8 cellular contexts compared by ENCODE assay signal in the genomic region with DNA sequence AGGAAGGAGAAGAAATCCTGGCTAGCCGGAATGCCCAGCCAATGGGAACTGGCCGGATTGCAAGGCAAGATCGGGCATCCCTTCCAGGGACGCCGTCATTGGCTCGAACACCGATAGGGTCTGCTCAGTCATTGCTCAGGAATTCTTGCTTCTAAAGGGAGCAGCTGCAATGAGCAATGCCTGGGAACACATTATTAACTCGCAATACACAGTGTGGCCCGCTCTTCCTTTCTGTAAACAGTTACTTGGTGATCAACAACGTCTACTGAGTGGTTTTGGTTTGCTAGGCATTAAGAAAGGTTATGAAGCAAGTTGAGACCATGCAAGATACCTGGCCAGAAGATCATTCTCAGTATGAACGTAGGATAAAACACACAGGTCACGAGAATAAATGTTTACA.
DNase-seq lines count a peak whose midpoint lies in the region; ATAC-seq and TF ChIP-seq lines count a peak whose summit lies in the region.

No MANE protein-coding gene starts in this region.

- TF ChIP-seq POLR2A in uterus (IDR thresholded peaks at IDR 0.05), result no peak

- ATAC-seq in HG02610 (IDR thresholded peaks at IDR 0.05; ENCODE audit: unreplicated experiment) (peak; percentile 35), GM18868 (IDR thresholded peaks at IDR 0.05; ENCODE audit: unreplicated experiment) (no peak)

- peaks cover 5% of the 10 kb centered on the region for H3K36me3 Mint-ChIP-seq in activated T-helper 1 cell treated with anti-CD3 and anti-CD28 coated beads, Interleukin-12 subunit alpha, Interleukin-12 subunit beta, Interleukin-2, Interleukin-4 antibody, amounts not matched to agents 30 ng/mL and 10 ng/mL and 1 ng/mL, durations not matched to agents 14 hours and 24 hours and 36 hours (ENCODE audit: low read depth)
- no peaks in the 10 kb centered on the region for H3K36me3 Mint-ChIP-seq in osteocyte (ENCODE audit: unreplicated experiment)
- no peaks in the 10 kb centered on the region for H3K36me3 Mint-ChIP-seq in glutamatergic neuron (ENCODE audit: unreplicated experiment)

- CTCF ChIA-PET in AG04450 (lab: Charles Lee), result no interaction called here

- H3K4me1 Mint-ChIP-seq in activated T-helper 1 cell treated with anti-CD3 and anti-CD28 coated beads, Interleukin-12 subunit alpha, Interleukin-12 subunit beta, Interleukin-2, Interleukin-4 antibody, amounts not matched to agents 30 ng/mL and 10 ng/mL and 1 ng/mL, durations not matched to agents 14 hours and 24 hours and 36 hours (ENCODE audit: low read depth), result peaks cover 65% of the 10 kb centered on the region
- H3K4me1 Mint-ChIP-seq in osteocyte (ENCODE audit: unreplicated experiment) (peaks cover 47% of the 10 kb centered on the region), glutamatergic neuron (ENCODE audit: low read depth, unreplicated experiment) (peaks cover 2% of the 10 kb centered on the region)

- intact Hi-C loops in activated T-helper 1 cell treated with anti-CD3 and anti-CD28 coated beads, Interleukin-12 subunit alpha, Interleukin-12 subunit beta, Interleukin-2, Interleukin-4 antibody, amounts not matched to agents 30 ng/mL and 10 ng/mL and 1 ng/mL, durations not matched to agents 14 hours and 24 hours and 36 hours (cut with micrococcal nuclease), result loop anchor here (1.0 to 5.0 kb wide), 4 partner anchors 9 to 165 kb away; no protein-coding TSS in a partner anchor
- intact Hi-C loops in uterus (cut with DNase I; ENCODE audit: low total_unique reads), result no loop called here

- H3K27ac ChIP-seq in AG04450 (ENCODE audit: low read depth, low read length) (peak overlapping the region; percentile 93), uterus (peak overlapping the region; percentile 43 to 62)

- POLR2A ChIA-PET in AG04450 (lab: Yijun Ruan, JAX), result interaction anchor here (0.8 to 1.4 kb wide), 2 partner anchors 48 to 165 kb away, joined by 3 to 19 read pairs; partner anchors contain the start of gene CITED2

- H3K9me3 Mint-ChIP-seq in activated T-helper 1 cell treated with anti-CD3 and anti-CD28 coated beads, Interleukin-12 subunit alpha, Interleukin-12 subunit beta, Interleukin-2, Interleukin-4 antibody, amounts not matched to agents 30 ng/mL and 10 ng/mL and 1 ng/mL, durations not matched to agents 14 hours and 24 hours and 36 hours, result no peaks in the 10 kb centered on the region
- H3K9me3 Mint-ChIP-seq in osteocyte (ENCODE audit: unreplicated experiment) (no peaks in the 10 kb centered on the region), glutamatergic neuron (ENCODE audit: unreplicated experiment) (no peaks in the 10 kb centered on the region)

- H3K27ac Mint-ChIP-seq in activated T-helper 1 cell treated with anti-CD3 and anti-CD28 coated beads, Interleukin-12 subunit alpha, Interleukin-12 subunit beta, Interleukin-2, Interleukin-4 antibody, amounts not matched to agents 30 ng/mL and 10 ng/mL and 1 ng/mL, durations not matched to agents 14 hours and 24 hours and 36 hours, result peak overlapping the region; percentile 73
- H3K27ac Mint-ChIP-seq in osteocyte (ENCODE audit: unreplicated experiment) (no peak overlapping the region), glutamatergic neuron (ENCODE audit: unreplicated experiment) (no peak overlapping the region)

- no peaks in the 10 kb centered on the region for H3K27me3 Mint-ChIP-seq in activated T-helper 1 cell treated with anti-CD3 and anti-CD28 coated beads, Interleukin-12 subunit alpha, Interleukin-12 subunit beta, Interleukin-2, Interleukin-4 antibody, amounts not matched to agents 30 ng/mL and 10 ng/mL and 1 ng/mL, durations not matched to agents 14 hours and 24 hours and 36 hours (ENCODE audit: insufficient read depth)
- H3K27me3 Mint-ChIP-seq in osteocyte (ENCODE audit: unreplicated experiment), result no peaks in the 10 kb centered on the region
- H3K27me3 Mint-ChIP-seq in glutamatergic neuron (ENCODE audit: unreplicated experiment), result no peaks in the 10 kb centered on the region

- H3K36me3 ChIP-seq in uterus, result no peaks in the 10 kb centered on the region

- peaks cover 0 to 3% of the 10 kb centered on the region in 2 donors for H3K4me1 ChIP-seq in uterus

- no peak overlapping the region for H3K4me3 Mint-ChIP-seq in activated T-helper 1 cell treated with anti-CD3 and anti-CD28 coated beads, Interleukin-12 subunit alpha, Interleukin-12 subunit beta, Interleukin-2, Interleukin-4 antibody, amounts not matched to agents 30 ng/mL and 10 ng/mL and 1 ng/mL, durations not matched to agents 14 hours and 24 hours and 36 hours
- H3K4me3 Mint-ChIP-seq in osteocyte (ENCODE audit: unreplicated experiment) (no peak overlapping the region), glutamatergic neuron (ENCODE audit: unreplicated experiment) (no peak overlapping the region)

- H3K27me3 ChIP-seq in AG04450 (ENCODE audit: control insufficient read depth, insufficient read depth, low read length) (no peaks in the 10 kb centered on the region), uterus (no peaks in the 10 kb centered on the region)

- peaks cover 2% of the 10 kb centered on the region; the same call in 1 of the 2 replicates for H3K9me3 ChIP-seq in AG04450 (ENCODE audit: control insufficient read depth, insufficient read depth, low read length)
- no peaks in the 10 kb centered on the region for H3K9me3 ChIP-seq in uterus

- TF ChIP-seq CTCF in AG04450 (IDR thresholded peaks at IDR 0.05; ENCODE audit: low read depth, low read length) (no peak), uterus (IDR thresholded peaks at IDR 0.05) (no peak), osteocyte (IDR thresholded peaks at IDR 0.05) (no peak), glutamatergic neuron (IDR thresholded peaks at IDR 0.05; ENCODE audit: partially characterized antibody, unreplicated experiment) (no peak)

- H3K4me3 ChIP-seq in AG04450 (ENCODE audit: low read depth, low read length) (no peak overlapping the region), uterus (no peak overlapping the region)

- DNase-seq in AG04450 (ENCODE audit: low read depth, low spot score) (peak; percentile 95), iPS-NIHi7 (ENCODE audit: extremely low spot score) (peak; percentile 56), uterus (peak; percentile 73 to 79), osteocyte (ENCODE audit: extremely low spot score, unreplicated experiment) (no peak), glutamatergic neuron (no peak)
- DNase-seq in activated T-helper 1 cell treated with anti-CD3 and anti-CD28 coated beads, Interleukin-12 subunit alpha, Interleukin-12 subunit beta, Interleukin-2, Interleukin-4 antibody, amounts not matched to agents 30 ng/mL and 10 ng/mL and 1 ng/mL, durations not matched to agents 14 hours and 24 hours and 36 hours (ENCODE audit: low spot score), result no peak

Comparison
In these comparisons a context has a peak if more than half of its experiments do, and no peak if none do; other contexts are left out.
1. DNase-seq: peak in AG04450 (single experiment), iPS-NIHi7 (single experiment) and uterus (2 of 2); none in activated T-helper 1 cell treated with anti-CD3 and anti-CD28 coated beads, Interleukin-12 subunit alpha, Interleukin-12 subunit beta, Interleukin-2, Interleukin-4 antibody, amounts not matched to agents 30 ng/mL and 10 ng/mL and 1 ng/mL, durations not matched to agents 14 hours and 24 hours and 36 hours (single experiment), osteocyte (single experiment) and glutamatergic neuron (single experiment).